Comparison of ENCODE assay signal across 8 cellular contexts in genomic region chr22:21015051-21016006, GRCh38. TPM values are rescaled to one million over a fixed set of nuclear protein-coding genes. Genes with fewer than 3 reads are reported as not detected.
DNase-seq lines count a peak whose midpoint lies in the region; ATAC-seq and TF ChIP-seq lines count a peak whose summit lies in the region.

P2RX6 (plus strand) TSS chr22:21015165; CDS start chr22:21015175, 10 bp downstream.

- H3K4me3 ChIP-seq in astrocyte of the cerebellum (ENCODE audit: low read depth, low read length) (peak within 1 kb of the TSS; percentile 53), tibial artery (peak within 1 kb of the TSS; percentile 38 to 55)

- no peaks in the 10 kb centered on the region for H3K36me3 Mint-ChIP-seq in T-helper 2 cell treated with Interferon-gamma antibody and Interleukin-4, amounts not matched to agents 5 μg/mL and 100 μg/mL, for 36 hours (ENCODE audit: low read depth)

- H3K27me3 Mint-ChIP-seq in T-helper 2 cell treated with Interferon-gamma antibody and Interleukin-4, amounts not matched to agents 5 μg/mL and 100 μg/mL, for 36 hours (ENCODE audit: low read depth), result peaks cover 7% of the 10 kb centered on the region

- peak within 1 kb of the TSS; percentile 63 to 66 for H3K27ac ChIP-seq in tibial artery

- no peaks in the 10 kb centered on the region for H3K36me3 ChIP-seq in tibial artery

- no peak for ATAC-seq in GM21825 (IDR thresholded peaks at IDR 0.05; ENCODE audit: unreplicated experiment)

- peak within 1 kb of the TSS; percentile 86 for H3K4me3 Mint-ChIP-seq in T-helper 2 cell treated with Interferon-gamma antibody and Interleukin-4, amounts not matched to agents 5 μg/mL and 100 μg/mL, for 36 hours

- no peaks in the 10 kb centered on the region for H3K9me3 ChIP-seq in tibial artery

- DNase-seq in T-helper 2 cell treated with Interferon-gamma antibody and Interleukin-4, amounts not matched to agents 5 μg/mL and 100 μg/mL, for 36 hours (ENCODE audit: low spot score), result no peak
- DNase-seq in T-helper 2 cell (no peak), astrocyte of the cerebellum (ENCODE audit: low read depth) (no peak), kidney tubule cell (ENCODE audit: low spot score) (peak; percentile 15), tibial artery (no peak), H4 (ENCODE audit: low spot score) (no peak), medulla oblongata (ENCODE audit: extremely low spot score) (no peak)

- no peaks in the 10 kb centered on the region for H3K27me3 ChIP-seq in tibial artery

- peaks cover 15% of the 10 kb centered on the region for H3K4me1 Mint-ChIP-seq in T-helper 2 cell treated with Interferon-gamma antibody and Interleukin-4, amounts not matched to agents 5 μg/mL and 100 μg/mL, for 36 hours (ENCODE audit: low read depth)

- peaks cover 11 to 28% (median 19%) of the 10 kb centered on the region in 4 donors for H3K4me1 ChIP-seq in tibial artery

- TF ChIP-seq CTCF in astrocyte of the cerebellum (IDR thresholded peaks at IDR 0.05; ENCODE audit: low read depth, low read length, missing control alignments) (no peak), tibial artery (IDR thresholded peaks at IDR 0.05) (no peak)

- in situ Hi-C loops in astrocyte of the cerebellum (cut with HindIII; ENCODE audit: low sequenced_read_pairs), result no loop called here

- H3K27ac Mint-ChIP-seq in T-helper 2 cell treated with Interferon-gamma antibody and Interleukin-4, amounts not matched to agents 5 μg/mL and 100 μg/mL, for 36 hours, result peak within 1 kb of the TSS; percentile 76

- intact Hi-C loops in tibial artery (cut with DNase I; ENCODE audit: low total_unique reads), result no loop called here

- no peaks in the 10 kb centered on the region for H3K9me3 Mint-ChIP-seq in T-helper 2 cell treated with Interferon-gamma antibody and Interleukin-4, amounts not matched to agents 5 μg/mL and 100 μg/mL, for 36 hours

RNA-seq across cellular contexts. Expression of gene P2RX6, which starts in this region (rescaled TPM):
- total RNA-seq in H4 (2014; rRNA removed; shearing (Covaris generic)), result 2.0 and 4.0 TPM in 2 replicates
